Comparison of ENCODE assay signal across 8 cellular contexts in genomic region chr2:179263460-179264237, GRCh38. TPM values are rescaled to one million over a fixed set of nuclear protein-coding genes. Genes with fewer than 3 reads are reported as not detected.
A peak's percentile ranks its signal among the peaks of the same experiment; 100 is the strongest.
DNase-seq lines count a peak whose midpoint lies in the region; ATAC-seq and TF ChIP-seq lines count a peak whose summit lies in the region.

No MANE protein-coding gene starts in this region.

- H3K9me3 Mint-ChIP-seq in naive B cell: no peaks in the 10 kb centered on the region

- no peaks in the 10 kb centered on the region for H3K36me3 Mint-ChIP-seq in naive B cell

- in situ Hi-C loops in ACHN (cut with HindIII; ENCODE audit: low pct_ligation_motif_present, low pct_unique_long_range_greater_than_20kb, low sequenced_read_pairs): no loop called here
- in situ Hi-C loops in GM13976 (cut with MboI; ENCODE audit: low sequenced_read_pairs, unreplicated experiment): no loop called here

- peak overlapping the region; percentile 84 to 98 (median 95) for H3K4me3 Mint-ChIP-seq in naive B cell

- H3K27me3 Mint-ChIP-seq in naive B cell: no peaks in the 10 kb centered on the region

- H3K4me1 Mint-ChIP-seq in naive B cell: peaks cover 37 to 63% (median 56%) of the 10 kb centered on the region in 3 donors

- DNase-seq in ACHN: peak; percentile 56
- peak; percentile 56 for DNase-seq in GM13976 (ENCODE audit: low spot score)
- DNase-seq in NCI-H2171 treated with DMSO at 0.1 percent for 48 hours (lab: John Stamatoyannopoulos, UW): peak; percentile 71
- peak; percentile 46 to 54 for DNase-seq in activated T-cell treated with anti-CD3 and anti-CD28 coated beads, Interleukin-2, amount 50 U/mL, for 48 hours
- DNase-seq in fibroblast of pulmonary artery (ENCODE audit: low read depth): peak; percentile 77
- DNase-seq in naive B cell: peak; percentile 25
- peak; percentile 50 for DNase-seq in ureter (ENCODE audit: low spot score)

- peak overlapping the region; percentile 81 to 95 (median 90) for H3K27ac Mint-ChIP-seq in naive B cell

- ATAC-seq in HG02885 (IDR thresholded peaks at IDR 0.05; ENCODE audit: poor library complexity, unreplicated experiment): peak; percentile 43
- peak; percentile 8 to 9 for ATAC-seq in naive B cell (ENCODE audit: low read depth in 2 of 2)

- TF ChIP-seq CTCF in GM13976 (IDR thresholded peaks at IDR 0.05; ENCODE audit: borderline replicate concordance, control extremely low read depth, extremely low read depth, insufficient read depth, missing control alignments) (no peak), fibroblast of pulmonary artery (IDR thresholded peaks at IDR 0.05; ENCODE audit: low read length, missing control alignments) (no peak)

- H3K4me3 ChIP-seq in fibroblast of pulmonary artery (replicated peaks; ENCODE audit: low read depth, low read length): peak overlapping the region; percentile 81

RNA-seq across cellular contexts. Expression of gene SESTD1, which starts 1.0 kb away (rescaled TPM):
- 10 to 100 TPM; 25.4 to 88.7 (median 66.2) TPM for polyA plus RNA-seq in naive B cell (ENCODE audit: low read depth in 6 of 6)
- 70.6 TPM for total RNA-seq in ureter

Comparison
In these comparisons a context has a peak if more than half of its experiments do, and no peak if none do; other contexts are left out.
1. Peak in every context shown above with its lines: DNase-seq, ATAC-seq and H3K4me3 ChIP-seq.
2. DNase-seq: peak in every context shown above with its lines; median percentile 77 in fibroblast of pulmonary artery; 71 in NCI-H2171 treated with DMSO at 0.1 percent for 48 hours; 56 in ACHN; 56 in GM13976; 50 in activated T-cell treated with anti-CD3 and anti-CD28 coated beads, Interleukin-2, amount 50 U/mL, for 48 hours; 50 in ureter; 25 in naive B cell.